In genomic region chr5:109927639-109928038, GRCh38 we compare ENCODE assay signal across 10 cellular contexts.
"Had no signal": no experiment of that assay in that cellular context is flagged by ENCODE, and none has a peak within 500 bp of the region (broad histone marks: within the 10 kb centered on the region; RNA-seq: fewer than 3 reads in every experiment).

No MANE protein-coding gene starts in this region.

- H3K4me3 Mint-ChIP-seq: H9, HFFc6 had no signal

- ATAC-seq: HCT116 had no signal

- DNase-seq: GM23248, GOT3, H7, H9, HCEC 1CT, HFFc6 had no signal

- H3K36me3 ChIP-seq: HAP-1 had no signal

- H3K27ac ChIP-seq: GM23248 had no signal

- H3K27ac Mint-ChIP-seq: H9, HFFc6 had no signal

- H3K9me3 ChIP-seq: HAP-1 had no signal

- H2AFZ ChIP-seq: GM23248 had no signal

- H3K4me1 ChIP-seq: HAP-1 had no signal

- H3K4me3 ChIP-seq: GM23248, HAP-1 had no signal

- H3K9me3 Mint-ChIP-seq: H9, HFFc6 had no signal

- FAIRE-seq: H1, H54 had no signal

- H3K9ac ChIP-seq: GM23248 had no signal
